7 cellular contexts compared by ENCODE assay signal in genomic region chr4:924107-925096, GRCh38.
DNase-seq lines count a peak whose midpoint lies in the region; ATAC-seq and TF ChIP-seq lines count a peak whose summit lies in the region.

No MANE protein-coding gene starts in this region.

- peak; percentile 35 for DNase-seq in activated naive CD8-positive, alpha-beta T cell treated with anti-CD3 and anti-CD28 coated beads, Interleukin-2, amount 50 U/mL, for 24 hours
- DNase-seq in nephron progenitor cell: no peak
- no peak for DNase-seq in NCI-H2171 (lab: John Stamatoyannopoulos, UW)
- no peak for DNase-seq in DMS 273 (lab: John Stamatoyannopoulos, UW; ENCODE audit: unreplicated experiment)

- peaks cover 77% of the 10 kb centered on the region for H3K4me1 Mint-ChIP-seq in activated naive CD8-positive, alpha-beta T cell treated with anti-CD3 and anti-CD28 coated beads, Interleukin-2, amount 50 U/mL, for 24 hours
- H3K4me1 Mint-ChIP-seq in nephron progenitor cell: peaks cover 31% of the 10 kb centered on the region

- H3K27me3 Mint-ChIP-seq in activated naive CD8-positive, alpha-beta T cell treated with anti-CD3 and anti-CD28 coated beads, Interleukin-2, amount 50 U/mL, for 24 hours: no peaks in the 10 kb centered on the region
- H3K27me3 Mint-ChIP-seq in nephron progenitor cell (ENCODE audit: low read depth, poor library complexity): no peaks in the 10 kb centered on the region

- peak; percentile 33 for ATAC-seq in GM18520 (IDR thresholded peaks at IDR 0.05; ENCODE audit: unreplicated experiment)
- ATAC-seq in HG03159 (IDR thresholded peaks at IDR 0.05; ENCODE audit: unreplicated experiment): peak; percentile 45
- peak; percentile 69 for ATAC-seq in activated naive CD8-positive, alpha-beta T cell treated with anti-CD3 and anti-CD28 coated beads, Interleukin-2, amount 50 U/mL, for 24 hours
- no peak for ATAC-seq in GM21423 (IDR thresholded peaks at IDR 0.05; ENCODE audit: unreplicated experiment)

- no peak for TF ChIP-seq CTCF in nephron progenitor cell (IDR thresholded peaks at IDR 0.05)

- peak overlapping the region; percentile 61 for H3K27ac Mint-ChIP-seq in activated naive CD8-positive, alpha-beta T cell treated with anti-CD3 and anti-CD28 coated beads, Interleukin-2, amount 50 U/mL, for 24 hours
- H3K27ac Mint-ChIP-seq in nephron progenitor cell: peak overlapping the region; percentile 74

- peaks cover 22% of the 10 kb centered on the region for H3K36me3 Mint-ChIP-seq in activated naive CD8-positive, alpha-beta T cell treated with anti-CD3 and anti-CD28 coated beads, Interleukin-2, amount 50 U/mL, for 24 hours (ENCODE audit: low read depth)
- H3K36me3 Mint-ChIP-seq in nephron progenitor cell (ENCODE audit: low read depth): peaks cover 29% of the 10 kb centered on the region

- peak overlapping the region; percentile 31 for H3K4me3 Mint-ChIP-seq in activated naive CD8-positive, alpha-beta T cell treated with anti-CD3 and anti-CD28 coated beads, Interleukin-2, amount 50 U/mL, for 24 hours
- peak overlapping the region; percentile 4 for H3K4me3 Mint-ChIP-seq in nephron progenitor cell

- H3K9me3 Mint-ChIP-seq in activated naive CD8-positive, alpha-beta T cell treated with anti-CD3 and anti-CD28 coated beads, Interleukin-2, amount 50 U/mL, for 24 hours: no peaks in the 10 kb centered on the region
- peaks cover 4% of the 10 kb centered on the region for H3K9me3 Mint-ChIP-seq in nephron progenitor cell
